2 cellular contexts compared by ENCODE assay signal in the genomic region with DNA sequence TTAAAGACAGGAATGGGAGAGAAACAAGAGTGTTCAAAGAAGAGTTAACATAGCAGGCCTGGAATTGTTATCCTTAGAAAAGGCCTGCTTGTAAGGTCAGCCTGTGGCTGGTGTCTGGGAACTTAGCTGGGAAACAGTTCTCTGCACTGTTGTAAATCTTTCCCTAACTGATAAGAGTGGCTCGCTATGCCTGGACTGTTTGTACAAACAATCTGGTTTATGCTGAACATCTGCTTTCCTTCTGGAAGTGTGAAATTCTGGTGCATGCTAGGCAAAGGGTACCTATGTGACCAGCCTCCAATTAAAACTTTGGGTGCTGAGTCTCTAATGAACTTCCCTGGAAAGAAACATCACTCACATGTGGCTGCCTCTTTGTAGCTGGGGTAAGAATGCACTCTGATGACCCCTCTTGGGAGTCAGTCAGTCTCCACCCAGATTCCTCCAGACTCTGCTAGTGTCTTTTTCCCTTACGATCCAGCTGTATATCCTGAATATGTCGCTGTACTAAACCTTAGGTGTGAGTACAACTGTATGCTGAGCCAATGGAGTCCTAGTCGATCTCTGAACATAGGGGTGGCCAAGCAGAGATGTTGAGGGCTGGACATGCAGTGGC.
TF ChIP-seq lines count a peak whose summit lies in the region.

No MANE protein-coding gene starts in this region.

TF ChIP-seq in liver, 16 proteins besides CTCF, POLR2A, EP300 and RAD21:
- TF ChIP-seq, protein P1, sequence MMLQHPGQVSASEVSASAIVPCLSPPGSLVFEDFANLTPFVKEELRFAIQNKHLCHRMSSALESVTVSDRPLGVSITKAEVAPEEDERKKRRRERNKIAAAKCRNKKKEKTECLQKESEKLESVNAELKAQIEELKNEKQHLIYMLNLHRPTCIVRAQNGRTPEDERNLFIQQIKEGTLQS (IDR thresholded peaks at IDR 0.05) = peak; percentile 12
- TF ChIP-seq JUND (IDR thresholded peaks at IDR 0.05) (no peak), NR2F2 (IDR thresholded peaks at IDR 0.05) (peak; percentile 92), YY1 (IDR thresholded peaks at IDR 0.05) (no peak)

TF ChIP-seq in HepG2, 621 proteins besides CTCF, POLR2A, EP300 and RAD21:
- no peak for TF ChIP-seq ZNF230 (CRISPR knock-in tag; IDR thresholded peaks at IDR 0.05)
- TF ChIP-seq ZFP37 (CRISPR knock-in tag; IDR thresholded peaks at IDR 0.05; ENCODE audit: borderline replicate concordance) = no peak
- TF ChIP-seq, protein P2, sequence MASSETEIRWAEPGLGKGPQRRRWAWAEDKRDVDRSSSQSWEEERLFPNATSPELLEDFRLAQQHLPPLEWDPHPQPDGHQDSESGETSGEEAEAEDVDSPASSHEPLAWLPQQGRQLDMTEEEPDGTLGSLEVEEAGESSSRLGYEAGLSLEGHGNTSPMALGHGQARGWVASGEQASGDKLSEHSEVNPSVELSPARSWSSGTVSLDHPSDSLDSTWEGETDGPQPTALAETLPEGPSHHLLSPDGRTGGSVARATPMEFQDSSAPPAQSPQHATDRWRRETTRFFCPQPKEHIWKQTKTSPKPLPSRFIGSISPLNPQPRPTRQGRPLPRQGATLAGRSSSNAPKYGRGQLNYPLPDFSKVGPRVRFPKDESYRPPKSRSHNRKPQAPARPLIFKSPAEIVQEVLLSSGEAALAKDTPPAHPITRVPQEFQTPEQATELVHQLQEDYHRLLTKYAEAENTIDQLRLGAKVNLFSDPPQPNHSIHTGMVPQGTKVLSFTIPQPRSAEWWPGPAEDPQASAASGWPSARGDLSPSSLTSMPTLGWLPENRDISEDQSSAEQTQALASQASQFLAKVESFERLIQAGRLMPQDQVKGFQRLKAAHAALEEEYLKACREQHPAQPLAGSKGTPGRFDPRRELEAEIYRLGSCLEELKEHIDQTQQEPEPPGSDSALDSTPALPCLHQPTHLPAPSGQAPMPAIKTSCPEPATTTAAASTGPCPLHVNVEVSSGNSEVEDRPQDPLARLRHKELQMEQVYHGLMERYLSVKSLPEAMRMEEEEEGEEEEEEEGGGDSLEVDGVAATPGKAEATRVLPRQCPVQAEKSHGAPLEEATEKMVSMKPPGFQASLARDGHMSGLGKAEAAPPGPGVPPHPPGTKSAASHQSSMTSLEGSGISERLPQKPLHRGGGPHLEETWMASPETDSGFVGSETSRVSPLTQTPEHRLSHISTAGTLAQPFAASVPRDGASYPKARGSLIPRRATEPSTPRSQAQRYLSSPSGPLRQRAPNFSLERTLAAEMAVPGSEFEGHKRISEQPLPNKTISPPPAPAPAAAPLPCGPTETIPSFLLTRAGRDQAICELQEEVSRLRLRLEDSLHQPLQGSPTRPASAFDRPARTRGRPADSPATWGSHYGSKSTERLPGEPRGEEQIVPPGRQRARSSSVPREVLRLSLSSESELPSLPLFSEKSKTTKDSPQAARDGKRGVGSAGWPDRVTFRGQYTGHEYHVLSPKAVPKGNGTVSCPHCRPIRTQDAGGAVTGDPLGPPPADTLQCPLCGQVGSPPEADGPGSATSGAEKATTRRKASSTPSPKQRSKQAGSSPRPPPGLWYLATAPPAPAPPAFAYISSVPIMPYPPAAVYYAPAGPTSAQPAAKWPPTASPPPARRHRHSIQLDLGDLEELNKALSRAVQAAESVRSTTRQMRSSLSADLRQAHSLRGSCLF (CRISPR knock-in tag; IDR thresholded peaks at IDR 0.05; ENCODE audit: borderline replicate concordance) = no peak
- TF ChIP-seq MYC (CRISPR knock-in tag; IDR thresholded peaks at IDR 0.05; ENCODE audit: borderline replicate concordance) = no peak
- no peak for TF ChIP-seq BHLHE40 (IDR thresholded peaks at IDR 0.05; ENCODE audit: low read length)
- no peak for TF ChIP-seq ZBTB38 (CRISPR knock-in tag; IDR thresholded peaks at IDR 0.05)
- TF ChIP-seq ZNF660 (CRISPR knock-in tag; IDR thresholded peaks at IDR 0.05; ENCODE audit: borderline replicate concordance, low read depth) = no peak
- TF ChIP-seq ZNF567 (CRISPR knock-in tag; IDR thresholded peaks at IDR 0.05; ENCODE audit: borderline replicate concordance) = no peak
- no peak for TF ChIP-seq ZNF138 (CRISPR knock-in tag; IDR thresholded peaks at IDR 0.05; ENCODE audit: low read depth)
- TF ChIP-seq ASH2L (IDR thresholded peaks at IDR 0.05; ENCODE audit: insufficient read length, low read depth, low read length) = no peak
- TF ChIP-seq, protein P3, sequence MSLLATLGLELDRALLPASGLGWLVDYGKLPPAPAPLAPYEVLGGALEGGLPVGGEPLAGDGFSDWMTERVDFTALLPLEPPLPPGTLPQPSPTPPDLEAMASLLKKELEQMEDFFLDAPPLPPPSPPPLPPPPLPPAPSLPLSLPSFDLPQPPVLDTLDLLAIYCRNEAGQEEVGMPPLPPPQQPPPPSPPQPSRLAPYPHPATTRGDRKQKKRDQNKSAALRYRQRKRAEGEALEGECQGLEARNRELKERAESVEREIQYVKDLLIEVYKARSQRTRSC (CRISPR knock-in tag; IDR thresholded peaks at IDR 0.05; ENCODE audit: low read depth) = no peak
- no peak for TF ChIP-seq ZNF251 (CRISPR knock-in tag; IDR thresholded peaks at IDR 0.05)
- no peak for TF ChIP-seq ZC3H13 (CRISPR knock-in tag; IDR thresholded peaks at IDR 0.05)
- no peak for TF ChIP-seq GTF3A (CRISPR knock-in tag; conservative IDR thresholded peaks at IDR 0.05)
- TF ChIP-seq ZNF317 (CRISPR knock-in tag; IDR thresholded peaks at IDR 0.05) = no peak
TF ChIP-seq in HepG2: peak in this region for 0.
